Comparison of ENCODE assay signal across 8 cellular contexts in the genomic region with DNA sequence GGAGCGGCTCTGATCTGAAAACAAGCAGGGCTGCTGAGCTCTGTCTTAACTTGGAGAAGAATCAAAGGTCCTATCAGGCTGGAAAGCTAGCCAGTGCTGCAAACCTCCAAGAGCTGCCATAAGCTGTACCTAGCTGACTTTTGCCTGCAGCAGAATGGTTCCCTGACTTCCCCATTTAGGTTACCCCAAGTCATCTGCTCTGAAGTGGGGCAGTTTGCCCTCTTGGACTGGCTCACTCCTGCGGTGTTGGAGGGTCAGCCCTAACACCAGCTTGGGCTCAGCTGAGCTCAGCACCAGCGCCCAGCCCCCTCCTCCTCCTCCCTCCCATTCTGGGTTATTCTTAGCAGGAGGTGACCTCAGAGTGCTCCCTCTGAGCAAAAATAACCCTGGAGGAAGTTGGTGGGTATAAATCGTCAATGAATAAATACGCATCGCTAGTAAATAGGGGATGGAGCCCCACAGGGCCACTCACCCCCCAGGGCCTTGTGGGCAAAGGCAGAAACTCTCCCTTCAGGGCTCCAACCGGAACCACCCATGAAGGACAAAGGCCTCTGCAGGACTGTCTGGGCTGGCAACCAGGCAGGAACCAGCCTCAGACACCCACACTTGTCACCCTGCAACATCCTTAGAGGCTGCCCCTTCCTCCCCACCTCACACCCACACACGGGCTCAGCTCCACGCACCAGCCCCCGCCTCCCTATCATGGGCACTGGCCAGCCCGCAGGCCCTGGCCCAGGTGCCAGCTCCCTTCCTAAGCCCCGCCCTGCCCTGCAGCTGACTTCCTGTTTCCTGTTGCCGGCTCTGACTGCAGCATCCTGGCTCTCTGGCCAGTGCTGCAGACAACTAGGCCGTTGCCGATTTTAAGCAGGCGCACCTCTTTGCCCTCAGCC. TPM values are rescaled to one million over a fixed set of nuclear protein-coding genes. Genes with fewer than 3 reads are reported as not detected.
DNase-seq lines count a peak whose midpoint lies in the region; ATAC-seq and TF ChIP-seq lines count a peak whose summit lies in the region.

No MANE protein-coding gene starts in this region.

- H3K27me3 ChIP-seq in heart right ventricle (no peaks in the 10 kb centered on the region), sigmoid colon (no peaks in the 10 kb centered on the region)

- H3K4me3 ChIP-seq in heart right ventricle (peak overlapping the region in 9 of 10 donors; percentile 2 to 42 (median 39)), sigmoid colon (peak overlapping the region in 1 of 4 donors; percentile 9)

- in situ Hi-C loops in GM18951 (cut with MboI; ENCODE audit: low sequenced_read_pairs, unreplicated experiment): no loop called here

- H3K27ac ChIP-seq in heart right ventricle: peak overlapping the region; percentile 94 to 98 (median 96)
- H3K27ac ChIP-seq in sigmoid colon: peak overlapping the region; percentile 74 to 89 (median 82)

- TF ChIP-seq CTCF in heart right ventricle (IDR thresholded peaks at IDR 0.05): peak in 1 of 9 donors; percentile 7
- peak in 1 of 4 experiments; percentile 15 for TF ChIP-seq CTCF in sigmoid colon (IDR thresholded peaks at IDR 0.05)

- peak overlapping the region; percentile 97 for H3K27ac Mint-ChIP-seq in activated naive CD4-positive, alpha-beta T cell treated with anti-CD3 and anti-CD28 coated beads, Interleukin-2, amount 10 ng/mL, durations not matched to agents 7 days and 5 days

- H3K9me3 Mint-ChIP-seq in activated naive CD4-positive, alpha-beta T cell treated with anti-CD3 and anti-CD28 coated beads, Interleukin-2, amount 10 ng/mL, durations not matched to agents 7 days and 5 days: no peaks in the 10 kb centered on the region

- TF ChIP-seq POLR2A in GM18951 (IDR thresholded peaks at IDR 0.05; ENCODE audit: extremely low read depth, insufficient read depth, insufficient read length) (peak; percentile 76), sigmoid colon (IDR thresholded peaks at IDR 0.05) (no peak)

- CTCF ChIA-PET in activated naive CD4-positive, alpha-beta T cell treated with anti-CD3 and anti-CD28 coated beads, Interleukin-2, amount 10 ng/mL, durations not matched to agents 7 days and 5 days (lab: Charles Lee): interaction anchor here (0.8 to 4.5 kb wide), 12 partner anchors 9 to 273 kb away, joined by 3 to 36 read pairs (median 4); no protein-coding TSS in a partner anchor

- no peak for TF ChIP-seq EP300 in sigmoid colon (IDR thresholded peaks at IDR 0.05)

- H3K4me1 ChIP-seq in heart right ventricle: peaks cover 31 to 66% (median 58%) of the 10 kb centered on the region in 9 donors
- H3K4me1 ChIP-seq in sigmoid colon: peaks cover 0 to 47% (median 43%) of the 10 kb centered on the region in 4 donors

- WGBS in heart right ventricle, 2 donors: 8 to 9% methylated on average over 16 of the region's 16 CpGs
- WGBS in sigmoid colon, 2 donors: 27 to 64% methylated on average over 16 of the region's 16 CpGs

- peak; percentile 73 to 76 for DNase-seq in AML-193 (lab: John Stamatoyannopoulos, UW)
- DNase-seq in RPMI7951 (ENCODE audit: low read depth): peak; percentile 51
- peak; percentile 93 for DNase-seq in activated naive CD4-positive, alpha-beta T cell treated with anti-CD3 and anti-CD28 coated beads, Interleukin-2, amount 10 ng/mL, durations not matched to agents 7 days and 5 days
- DNase-seq in heart right ventricle: peak; percentile 85 to 88
- peak; percentile 82 for DNase-seq in sigmoid colon
- DNase-seq in middle frontal gyrus (ENCODE audit: extremely low spot score, low spot score): no peak

- H3K36me3 ChIP-seq in heart right ventricle (peaks cover 0 to 35% (median 10%) of the 10 kb centered on the region in 9 donors), sigmoid colon (peaks cover 0 to 37% (median 14%) of the 10 kb centered on the region in 4 donors)

- peaks cover 72% of the 10 kb centered on the region for H3K4me1 Mint-ChIP-seq in activated naive CD4-positive, alpha-beta T cell treated with anti-CD3 and anti-CD28 coated beads, Interleukin-2, amount 10 ng/mL, durations not matched to agents 7 days and 5 days

- H3K4me3 Mint-ChIP-seq in activated naive CD4-positive, alpha-beta T cell treated with anti-CD3 and anti-CD28 coated beads, Interleukin-2, amount 10 ng/mL, durations not matched to agents 7 days and 5 days: peak overlapping the region; percentile 61

- no peaks in the 10 kb centered on the region for H3K27me3 Mint-ChIP-seq in activated naive CD4-positive, alpha-beta T cell treated with anti-CD3 and anti-CD28 coated beads, Interleukin-2, amount 10 ng/mL, durations not matched to agents 7 days and 5 days

- H3K36me3 Mint-ChIP-seq in activated naive CD4-positive, alpha-beta T cell treated with anti-CD3 and anti-CD28 coated beads, Interleukin-2, amount 10 ng/mL, durations not matched to agents 7 days and 5 days: peaks cover 39% of the 10 kb centered on the region

- H3K9me3 ChIP-seq in heart right ventricle: no peaks in the 10 kb centered on the region
- no peaks in the 10 kb centered on the region for H3K9me3 ChIP-seq in sigmoid colon

- intact Hi-C loops in heart right ventricle (cut with DNase I): loop anchor here in 1 of 10 donors (2.0 kb wide), 1 partner anchor 16 kb away; no protein-coding TSS in a partner anchor
- intact Hi-C loops in sigmoid colon (cut with DNase I): loop anchor here (5.0 kb wide), 1 partner anchor 42 kb away; no protein-coding TSS in a partner anchor

- peak; percentile 72 for ATAC-seq in HG03135 (IDR thresholded peaks at IDR 0.05; ENCODE audit: unreplicated experiment)
- peak; percentile 87 to 96 (median 92) for ATAC-seq in heart right ventricle

RNA-seq across cellular contexts. Expression of a gene that starts 46.9 kb away (rescaled TPM):
- total RNA-seq in RPMI7951 (2014; rRNA removed; shearing (Covaris generic)): 1.4 and 2.3 TPM in 2 replicates
- total RNA-seq in heart right ventricle: 10 to 100 TPM; 14.8 to 23.7 (median 19.4) TPM
- 10 to 100 TPM in 1 of 2 donors, 1 to 10 TPM in 1; 4.7 to 10.3 TPM for polyA plus RNA-seq in heart right ventricle
- total RNA-seq in sigmoid colon: 10 to 100 TPM; 16.4 to 30.2 (median 18.3) TPM
- polyA plus RNA-seq in sigmoid colon: 10 to 100 TPM in 1 of 3 donors, 1 to 10 TPM in 2; 4.4 to 21.1 (median 4.8) TPM
